ENCODE assay signal across 8 cellular contexts in genomic region chr17:43900183-43900857, GRCh38. TPM values are rescaled to one million over a fixed set of nuclear protein-coding genes. Genes with fewer than 3 reads are reported as not detected.
DNase-seq lines count a peak whose midpoint lies in the region; ATAC-seq, FAIRE-seq and TF ChIP-seq lines count a peak whose summit lies in the region.

No MANE protein-coding gene starts in this region.

- H3K27ac ChIP-seq in kidney (ENCODE audit: low read depth in 2 of 2, low read length in 2 of 2) = no peak overlapping the region

- peak overlapping the region in 1 of 2 donors; percentile 34 for H3K9ac ChIP-seq in kidney (ENCODE audit: low read length in 2 of 2)

- intact Hi-C loops in kidney (cut with DNase I) = no loop called here

- peak; percentile 80 for ATAC-seq in HG02981 (IDR thresholded peaks at IDR 0.05; ENCODE audit: unreplicated experiment)
- ATAC-seq in GM21737 (IDR thresholded peaks at IDR 0.05; ENCODE audit: unreplicated experiment) = no peak

- H3K4me1 ChIP-seq in kidney (ENCODE audit: control insufficient read depth in 1 of 2, insufficient read depth in 1 of 2, low read depth in 1 of 2, low read length in 2 of 2) = peaks cover 0 to 13% of the 10 kb centered on the region in 2 donors

- H3K9me3 ChIP-seq in kidney (ENCODE audit: control insufficient read depth in 1 of 2, low read length in 2 of 2) = no peaks in the 10 kb centered on the region

- no peak for FAIRE-seq in kidney (lab: Jason Lieb, UNC)

- no peak for TF ChIP-seq CTCF in kidney (IDR thresholded peaks at IDR 0.05; ENCODE audit: borderline replicate concordance, extremely low read depth, insufficient read depth)

- no peaks in the 10 kb centered on the region for H3K36me3 ChIP-seq in kidney (ENCODE audit: control insufficient read depth in 1 of 2, insufficient read depth in 2 of 2, low read length in 2 of 2)

- DNase-seq in D341Med (ENCODE audit: low spot score) (peak; percentile 100), NCI-H345 treated with DMSO at 0.1 percent for 48 hours (lab: John Stamatoyannopoulos, UW; ENCODE audit: unreplicated experiment) (peak; percentile 81), cerebellar cortex (ENCODE audit: low spot score) (peak; percentile 90), kidney (peak; percentile 94)
- DNase-seq in activated CD4-positive, alpha-beta T cell treated with anti-CD3 and anti-CD28 coated beads for 24 hours (ENCODE audit: low read depth in 2 of 2) = peak; percentile 61 to 82
- DNase-seq in stimulated activated CD4-positive, alpha-beta T cell treated with anti-CD3 and anti-CD28 coated beads, Interleukin-12 subunit alpha, Interleukin-12 subunit beta, amount 100 ng/mL, for 24 hours (ENCODE audit: low read depth in 2 of 2) = peak; percentile 72 to 86

- H3K4me3 ChIP-seq in kidney (ENCODE audit: low read length in 2 of 2) = peak overlapping the region; percentile 59 to 61

RNA-seq across cellular contexts. Expression of gene MPP2, which starts 7.0 kb away (rescaled TPM):
- total RNA-seq in kidney = 1.2 TPM
- polyA plus RNA-seq in kidney (ENCODE audit: insufficient read depth, low read depth, low replicate concordance) = 2.7 TPM

RNA-seq across cellular contexts. Expression of gene PPY, which starts 42.0 kb away (rescaled TPM):
- total RNA-seq in kidney = not detected
- polyA plus RNA-seq in kidney (ENCODE audit: insufficient read depth, low read depth, low replicate concordance) = not detected

RNA-seq across cellular contexts. Expression of gene CD300LG, which starts 53.3 kb away (rescaled TPM):
- total RNA-seq in kidney = 1.2 TPM
- 3.1 TPM for polyA plus RNA-seq in kidney (ENCODE audit: insufficient read depth, low read depth, low replicate concordance)

RNA-seq across cellular contexts. Expression of gene PYY, which starts 53.4 kb away (rescaled TPM):
- total RNA-seq in kidney = not detected
- polyA plus RNA-seq in kidney (ENCODE audit: insufficient read depth, low read depth, low replicate concordance) = not detected
